8 cellular contexts compared by ENCODE assay signal in genomic region chr10:73819513-73820093, GRCh38. TPM values are rescaled to one million over a fixed set of nuclear protein-coding genes. Genes with fewer than 3 reads are reported as not detected.
DNase-seq lines count a peak whose midpoint lies in the region; ATAC-seq, FAIRE-seq and TF ChIP-seq lines count a peak whose summit lies in the region.
"Had no signal": no experiment of that assay in that cellular context is flagged by ENCODE, and none has a peak within 500 bp of the region (broad histone marks: within the 10 kb centered on the region; RNA-seq: fewer than 3 reads in every experiment).

No MANE protein-coding gene starts in this region.

- H3K4me3 Mint-ChIP-seq in dendritic cell treated with granulocyte-macrophage colony-stimulating factor and Interleukin-4, amounts not matched to agents 40 ng/mL and 50 ng/mL, for 4 days: no peak overlapping the region

- no peak for FAIRE-seq in D721Med (lab: Jason Lieb, UNC)

- peaks cover 52% of the 10 kb centered on the region for H3K36me3 Mint-ChIP-seq in dendritic cell treated with granulocyte-macrophage colony-stimulating factor and Interleukin-4, amounts not matched to agents 40 ng/mL and 50 ng/mL, for 4 days (ENCODE audit: low read depth)

- peak overlapping the region; percentile 45 for H3K27ac ChIP-seq in temporal lobe (ENCODE audit: low read depth, low read length)

- DNase-seq in NCI-H2196 (lab: John Stamatoyannopoulos, UW; ENCODE audit: unreplicated experiment) (peak; percentile 81), left lobe of liver (ENCODE audit: low spot score) (peak; percentile 97), NCI-H2107 treated with DMSO at 0.1 percent for 48 hours (lab: John Stamatoyannopoulos, UW; ENCODE audit: unreplicated experiment) (no peak), D721Med (ENCODE audit: insufficient read length, low spot score) (no peak)
- DNase-seq: head of caudate nucleus had no signal

- peaks cover 58% of the 10 kb centered on the region for H3K4me1 Mint-ChIP-seq in dendritic cell treated with granulocyte-macrophage colony-stimulating factor and Interleukin-4, amounts not matched to agents 40 ng/mL and 50 ng/mL, for 4 days (ENCODE audit: low read depth)

- H3K27me3 Mint-ChIP-seq in dendritic cell treated with granulocyte-macrophage colony-stimulating factor and Interleukin-4, amounts not matched to agents 40 ng/mL and 50 ng/mL, for 4 days: no peaks in the 10 kb centered on the region

- no peaks in the 10 kb centered on the region for H3K9me3 Mint-ChIP-seq in dendritic cell treated with granulocyte-macrophage colony-stimulating factor and Interleukin-4, amounts not matched to agents 40 ng/mL and 50 ng/mL, for 4 days

- TF ChIP-seq CTCF in D721Med (IDR thresholded peaks at IDR 0.05; ENCODE audit: insufficient read depth, missing control alignments): no peak

- peak overlapping the region; percentile 87 for H3K27ac Mint-ChIP-seq in dendritic cell treated with granulocyte-macrophage colony-stimulating factor and Interleukin-4, amounts not matched to agents 40 ng/mL and 50 ng/mL, for 4 days

- ATAC-seq in left lobe of liver (peak; percentile 90), HG02885 (IDR thresholded peaks at IDR 0.05; ENCODE audit: poor library complexity, unreplicated experiment) (no peak)

- intact Hi-C loops in dendritic cell treated with granulocyte-macrophage colony-stimulating factor and Interleukin-4, amounts not matched to agents 40 ng/mL and 50 ng/mL, for 4 days (cut with micrococcal nuclease): no loop called here

RNA-seq across cellular contexts. Expression of gene NDST2, which starts 8.2 kb away (rescaled TPM):
- total RNA-seq in left lobe of liver (11.5 TPM), temporal lobe (14.5 TPM)

RNA-seq across cellular contexts. Expression of gene ZSWIM8, which starts 34.2 kb away (rescaled TPM):
- 101 TPM for total RNA-seq in left lobe of liver
- 24.8 TPM for total RNA-seq in temporal lobe

RNA-seq across cellular contexts. Expression of gene CHCHD1, which starts 37.8 kb away (rescaled TPM):
- total RNA-seq in left lobe of liver: 14.1 TPM
- 14.3 TPM for total RNA-seq in temporal lobe

RNA-seq across cellular contexts. Expression of gene CAMK2G, which starts 54.8 kb away (rescaled TPM):
- total RNA-seq in left lobe of liver (11.1 TPM), temporal lobe (53.8 TPM)

Comparison
In these comparisons a context has a peak if more than half of its experiments do, and no peak if none do; other contexts are left out.
1. DNase-seq: peak in NCI-H2196 (single experiment) and left lobe of liver (single experiment); none in NCI-H2107 treated with DMSO at 0.1 percent for 48 hours (single experiment) and D721Med (single experiment).